In the genomic region with DNA sequence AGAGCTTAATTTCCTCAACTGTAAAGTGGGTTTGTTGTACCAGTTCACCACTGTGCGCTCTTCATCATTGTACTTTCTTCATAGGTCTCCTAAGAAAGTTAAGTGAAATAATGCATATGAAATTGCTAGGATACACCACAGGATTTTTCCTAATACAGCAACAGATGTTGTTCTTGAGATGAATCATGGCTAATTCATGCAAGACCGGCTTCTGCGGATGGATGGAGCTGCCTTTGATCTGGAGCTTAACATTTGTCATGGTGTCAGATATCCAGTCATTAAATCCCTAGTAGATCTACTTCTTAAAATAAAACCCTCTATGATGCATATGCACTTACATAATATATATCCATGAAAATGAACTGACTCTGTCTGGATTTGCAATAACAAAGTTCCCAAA, we compare ENCODE assay signal across 13 cellular contexts.
DNase-seq lines count a peak whose midpoint lies in the region; TF ChIP-seq lines count a peak whose summit lies in the region.
"Had no signal": no experiment of that assay in that cellular context is flagged by ENCODE, and none has a peak within 500 bp of the region (broad histone marks: within the 10 kb centered on the region; RNA-seq: fewer than 3 reads in every experiment).

No MANE protein-coding gene starts in this region.

- H3K4me1 ChIP-seq in rectal smooth muscle tissue (ENCODE audit: control insufficient read depth, insufficient read depth, low read length) (peaks cover 35% of the 10 kb centered on the region), esophagus muscularis mucosa (peaks cover 11 to 45% (median 41%) of the 10 kb centered on the region in 4 donors)

- intact Hi-C loops in esophagus muscularis mucosa (cut with DNase I): no loop called here

- no peaks in the 10 kb centered on the region for H3K9me3 ChIP-seq in esophagus muscularis mucosa

- H3K27me3 ChIP-seq in rectal smooth muscle tissue (ENCODE audit: control insufficient read depth, insufficient read depth, low read length) (no peaks in the 10 kb centered on the region), esophagus muscularis mucosa (peaks cover 0 to 2% (median 0%) of the 10 kb centered on the region in 4 donors)

- no peak for TF ChIP-seq EP300 in esophagus muscularis mucosa (IDR thresholded peaks at IDR 0.05)

- TF ChIP-seq POLR2A in esophagus muscularis mucosa (IDR thresholded peaks at IDR 0.05; ENCODE audit: low read depth): no peak

- TF ChIP-seq CTCF in epithelial cell of esophagus (IDR thresholded peaks at IDR 0.05; ENCODE audit: insufficient read depth, low read depth, low read length, missing control alignments): no peak
- no peak for TF ChIP-seq CTCF in esophagus muscularis mucosa (IDR thresholded peaks at IDR 0.05)

- no peak overlapping the region for H3K9ac ChIP-seq in rectal smooth muscle tissue (ENCODE audit: low read length)
- H3K9ac ChIP-seq: KMS-11 had no signal

- H3K36me3 ChIP-seq in rectal smooth muscle tissue (ENCODE audit: control insufficient read depth, insufficient read depth, low read length) (no peaks in the 10 kb centered on the region), esophagus muscularis mucosa (no peaks in the 10 kb centered on the region)

- DNase-seq in DMS 273 treated with DMSO at 0.1 percent for 48 hours (lab: John Stamatoyannopoulos, UW) (peak; percentile 92), NCI-H446 (lab: John Stamatoyannopoulos, UW) (peak; percentile 66 to 85), epithelial cell of esophagus (ENCODE audit: low read depth) (peak; percentile 98), DMS153 treated with DMSO at 0.1 percent for 48 hours (lab: John Stamatoyannopoulos, UW; ENCODE audit: unreplicated experiment) (no peak), esophagus muscularis mucosa (ENCODE audit: extremely low spot score) (no peak), NCI-H2227 treated with DMSO at 0.1 percent for 48 hours (lab: John Stamatoyannopoulos, UW) (no peak), NCI-H2029 (lab: John Stamatoyannopoulos, UW) (no peak)
- DNase-seq: activated B cell treated with CpG ODN at 0.5 μM for 24 hours; activated naive CD4-positive, alpha-beta T cell treated with anti-CD3 and anti-CD28 coated beads for 36 hours; DMS79; erythroblast had no signal

- peak overlapping the region; percentile 57 for H3K27ac ChIP-seq in rectal smooth muscle tissue (ENCODE audit: low read depth, low read length)
- H3K27ac ChIP-seq in esophagus muscularis mucosa (replicated peaks in 1 of 4): peak overlapping the region in 1 of 4 donors; percentile 38
- H3K27ac ChIP-seq: KMS-11 had no signal

- H3K4me3 ChIP-seq in epithelial cell of esophagus (ENCODE audit: low read length): no peak overlapping the region
- no peak overlapping the region for H3K4me3 ChIP-seq in rectal smooth muscle tissue (ENCODE audit: low read length)
- no peak overlapping the region for H3K4me3 ChIP-seq in esophagus muscularis mucosa

- 73% methylated on average over 3 of the region's 3 CpGs for WGBS in esophagus muscularis mucosa

Comparison
In these comparisons a context has a peak if more than half of its experiments do, and no peak if none do; other contexts are left out.
1. DNase-seq: peak in DMS 273 treated with DMSO at 0.1 percent for 48 hours (single experiment), NCI-H446 (2 of 2) and epithelial cell of esophagus (single experiment); none in DMS153 treated with DMSO at 0.1 percent for 48 hours (single experiment), esophagus muscularis mucosa (single experiment), NCI-H2227 treated with DMSO at 0.1 percent for 48 hours (single experiment) and NCI-H2029 (single experiment).